In genomic region chr7:40331915-40332314, GRCh38 we compare ENCODE assay signal across 24 cellular contexts.
"Had no signal": no experiment of that assay in that cellular context is flagged by ENCODE, and none has a peak within 500 bp of the region (broad histone marks: within the 10 kb centered on the region; RNA-seq: fewer than 3 reads in every experiment).

No MANE protein-coding gene starts in this region.

- H3K4me3 Mint-ChIP-seq: activated naive CD4-positive, alpha-beta T cell treated with anti-CD3 and anti-CD28 coated beads, Interleukin-2, amount 10 ng/mL, durations not matched to agents 7 days and 5 days; activated naive CD8-positive, alpha-beta T cell treated with anti-CD3 and anti-CD28 coated beads, Interleukin-2, amount 50 U/mL, for 24 hours; dendritic cell treated with granulocyte-macrophage colony-stimulating factor and Interleukin-4, amounts not matched to agents 40 ng/mL and 50 ng/mL, for 4 days; naive thymus-derived CD8-positive, alpha-beta T cell; stimulated activated memory B cell treated with anti-CD40 and anti-IgM and Interleukin-4, amounts not matched to agents 10 μg/mL and 1 μg/mL and 100 μg/mL, for 72 hours had no signal

- H3K27me3 Mint-ChIP-seq: activated naive CD4-positive, alpha-beta T cell treated with anti-CD3 and anti-CD28 coated beads, Interleukin-2, amount 10 ng/mL, durations not matched to agents 7 days and 5 days; activated naive CD8-positive, alpha-beta T cell treated with anti-CD3 and anti-CD28 coated beads, Interleukin-2, amount 50 U/mL, for 24 hours; dendritic cell treated with granulocyte-macrophage colony-stimulating factor and Interleukin-4, amounts not matched to agents 40 ng/mL and 50 ng/mL, for 4 days; stimulated activated memory B cell treated with anti-CD40 and anti-IgM and Interleukin-4, amounts not matched to agents 10 μg/mL and 1 μg/mL and 100 μg/mL, for 72 hours had no signal

- H3K27ac Mint-ChIP-seq: activated naive CD4-positive, alpha-beta T cell treated with anti-CD3 and anti-CD28 coated beads, Interleukin-2, amount 10 ng/mL, durations not matched to agents 7 days and 5 days; activated naive CD8-positive, alpha-beta T cell treated with anti-CD3 and anti-CD28 coated beads, Interleukin-2, amount 50 U/mL, for 24 hours; dendritic cell treated with granulocyte-macrophage colony-stimulating factor and Interleukin-4, amounts not matched to agents 40 ng/mL and 50 ng/mL, for 4 days; stimulated activated memory B cell treated with anti-CD40 and anti-IgM and Interleukin-4, amounts not matched to agents 10 μg/mL and 1 μg/mL and 100 μg/mL, for 72 hours had no signal

- DNase-seq: activated CD4-positive, alpha-beta T cell treated with anti-CD3 and anti-CD28 coated beads, Interleukin-2, amount 50 U/mL, for 1 hour; activated CD8-positive, alpha-beta memory T cell treated with anti-CD3 and anti-CD28 coated beads for 24 hours; activated CD8-positive, alpha-beta memory T cell treated with anti-CD3 and anti-CD28 coated beads, Interleukin-2, amount 50 U/mL, for 48 hours; activated effector memory CD4-positive, alpha-beta T cell treated with Interleukin-2 at 50 U/mL for 16 hours; activated naive CD4-positive, alpha-beta T cell treated with anti-CD3 and anti-CD28 coated beads, Interleukin-2, amount 10 ng/mL, durations not matched to agents 7 days and 5 days; activated naive CD8-positive, alpha-beta T cell treated with anti-CD3 and anti-CD28 coated beads, Interleukin-2, amount 50 U/mL, for 24 hours; activated T-cell treated with anti-CD3 and anti-CD28 coated beads, Interleukin-2, amount 50 U/mL, for 48 hours; anterior cingulate cortex; cerebellar nuclear complex; effector CD8-positive, alpha-beta T cell; foreskin keratinocyte; hippocampal formation; islet precursor cell; left colon; lower lobe of right lung; naive thymus-derived CD8-positive, alpha-beta T cell; pancreas; right lobe of liver; stimulated activated CD4-positive, alpha-beta T cell treated with anti-CD3 and anti-CD28 coated beads, Interleukin-4, amount 100 ng/mL, for 4 hours; T-helper 1 cell; T-helper 9 cell had no signal

- H3K9me3 Mint-ChIP-seq: activated naive CD4-positive, alpha-beta T cell treated with anti-CD3 and anti-CD28 coated beads, Interleukin-2, amount 10 ng/mL, durations not matched to agents 7 days and 5 days; activated naive CD8-positive, alpha-beta T cell treated with anti-CD3 and anti-CD28 coated beads, Interleukin-2, amount 50 U/mL, for 24 hours; stimulated activated memory B cell treated with anti-CD40 and anti-IgM and Interleukin-4, amounts not matched to agents 10 μg/mL and 1 μg/mL and 100 μg/mL, for 72 hours had no signal

- H3K36me3 Mint-ChIP-seq: activated naive CD4-positive, alpha-beta T cell treated with anti-CD3 and anti-CD28 coated beads, Interleukin-2, amount 10 ng/mL, durations not matched to agents 7 days and 5 days; stimulated activated memory B cell treated with anti-CD40 and anti-IgM and Interleukin-4, amounts not matched to agents 10 μg/mL and 1 μg/mL and 100 μg/mL, for 72 hours had no signal

- H3K4me1 Mint-ChIP-seq: activated naive CD4-positive, alpha-beta T cell treated with anti-CD3 and anti-CD28 coated beads, Interleukin-2, amount 10 ng/mL, durations not matched to agents 7 days and 5 days; activated naive CD8-positive, alpha-beta T cell treated with anti-CD3 and anti-CD28 coated beads, Interleukin-2, amount 50 U/mL, for 24 hours; stimulated activated memory B cell treated with anti-CD40 and anti-IgM and Interleukin-4, amounts not matched to agents 10 μg/mL and 1 μg/mL and 100 μg/mL, for 72 hours had no signal

- H3K4me3 ChIP-seq: lower lobe of right lung, pancreas, right lobe of liver, smooth muscle cell had no signal
